ENCODE assay signal across 18 cellular contexts in genomic region chr20:34410331-34410730, GRCh38. TPM values are rescaled to one million over a fixed set of nuclear protein-coding genes. Genes with fewer than 3 reads are reported as not detected.
A peak's percentile ranks its signal among the peaks of the same experiment; 100 is the strongest.
DNase-seq lines count a peak whose midpoint lies in the region; ATAC-seq and TF ChIP-seq lines count a peak whose summit lies in the region.
"Had no signal": no experiment of that assay in that cellular context is flagged by ENCODE, and none has a peak within 500 bp of the region (broad histone marks: within the 10 kb centered on the region; RNA-seq: fewer than 3 reads in every experiment).

No MANE protein-coding gene starts in this region.

- ATAC-seq in GM21526 (IDR thresholded peaks at IDR 0.05; ENCODE audit: low FRiP score, unreplicated experiment) (no peak), GM19467 (IDR thresholded peaks at IDR 0.05; ENCODE audit: unreplicated experiment) (no peak)
- ATAC-seq: A549, HCT116 had no signal

- H3K4me1 ChIP-seq in PC-9 (replicated peaks; ENCODE audit: insufficient read depth): peaks cover 24% of the 10 kb centered on the region; the same call in 1 of the 2 replicates

- POLR2A ChIA-PET in PC-9 (lab: Charles Lee; ENCODE audit: unreplicated experiment): no interaction called here

- H3K27me3 ChIP-seq in PC-9 (ENCODE audit: insufficient read depth, low read depth): no peaks in the 10 kb centered on the region
- H3K27me3 ChIP-seq: BLaER1, Peyer's patch had no signal

- peaks cover 38% of the 10 kb centered on the region for H4K20me1 ChIP-seq in PC-9 (ENCODE audit: insufficient read depth)

- H3K79me2 ChIP-seq in PC-9 (ENCODE audit: low read depth): peaks cover 83% of the 10 kb centered on the region

- H3F3A ChIP-seq in PC-9 (ENCODE audit: insufficient read depth, low read depth): peaks cover 82% of the 10 kb centered on the region

- H3K9me3 ChIP-seq in PC-9 (ENCODE audit: insufficient read depth, low read depth): no peaks in the 10 kb centered on the region
- H3K9me3 ChIP-seq: A549, BLaER1, Peyer's patch had no signal

- no TSS peak for BruUV-seq in PC-9 (replicated peaks; lab: Mats Ljungman, UMichigan)

- no peak overlapping the region for H3K4me2 ChIP-seq in PC-9
- H3K4me2 ChIP-seq: A549, BLaER1 had no signal

- H2AFZ ChIP-seq in PC-9: no peak overlapping the region

- DNase-seq in AG09309 (ENCODE audit: low read depth) (peak; percentile 34), EH (ENCODE audit: low read depth) (peak; percentile 64), PC-9 (no peak), fibroblast of the conjunctiva (ENCODE audit: low read depth) (peak; percentile 16), NCI-H2196 (lab: John Stamatoyannopoulos, UW; ENCODE audit: unreplicated experiment) (no peak), NCI-H82 treated with DMSO at 0.1 percent for 48 hours (lab: John Stamatoyannopoulos, UW; ENCODE audit: unreplicated experiment) (no peak)
- DNase-seq: DMS153, NCI-H1105, NCI-H187, NCI-H510A, NCI-H82, Peyer's patch, SHP77 had no signal

- intact Hi-C loops in PC-9 (cut with micrococcal nuclease; ENCODE audit: unreplicated experiment): loop anchor here (5.0 kb wide), 1 partner anchor 37 kb away; no protein-coding TSS in a partner anchor

- 0 out of 2 replicates have a peak overlapping the region, but pooled peaks have one; percentile 24 for H3K27ac ChIP-seq in PC-9
- H3K27ac ChIP-seq: A549, BLaER1, Peyer's patch had no signal

- H3K36me3 ChIP-seq in PC-9 (ENCODE audit: low read depth): peaks cover 47% of the 10 kb centered on the region

- TF ChIP-seq CTCF in AG09309 (IDR thresholded peaks at IDR 0.05; ENCODE audit: control insufficient read depth, insufficient read depth, low read depth, low read length, missing control alignments) (no peak), PC-9 (conservative IDR thresholded peaks at IDR 0.05) (no peak)

- CTCF ChIA-PET in PC-9 (lab: Charles Lee): no interaction called here

- H3K4me3 ChIP-seq in AG09309 (ENCODE audit: control insufficient read depth, low read depth, low read length): no peak overlapping the region
- H3K4me3 ChIP-seq in PC-9: no peak overlapping the region
- H3K4me3 ChIP-seq: A549, BLaER1, Peyer's patch had no signal

- no peaks in the 10 kb centered on the region for H3K9me2 ChIP-seq in PC-9 (ENCODE audit: insufficient read depth)

RNA-seq across cellular contexts. Expression of gene ITCH, which starts 47.3 kb away (rescaled TPM):
- total RNA-seq in PC-9 (2021): 91.6 and 144 TPM in 2 replicates

Comparison
In these comparisons a context has a peak if more than half of its experiments do, and no peak if none do; other contexts are left out.
1. DNase-seq: peak in AG09309 (single experiment), EH (single experiment) and fibroblast of the conjunctiva (single experiment); none in PC-9 (0 of 2), NCI-H2196 (single experiment) and NCI-H82 treated with DMSO at 0.1 percent for 48 hours (single experiment).